In the genomic region with DNA sequence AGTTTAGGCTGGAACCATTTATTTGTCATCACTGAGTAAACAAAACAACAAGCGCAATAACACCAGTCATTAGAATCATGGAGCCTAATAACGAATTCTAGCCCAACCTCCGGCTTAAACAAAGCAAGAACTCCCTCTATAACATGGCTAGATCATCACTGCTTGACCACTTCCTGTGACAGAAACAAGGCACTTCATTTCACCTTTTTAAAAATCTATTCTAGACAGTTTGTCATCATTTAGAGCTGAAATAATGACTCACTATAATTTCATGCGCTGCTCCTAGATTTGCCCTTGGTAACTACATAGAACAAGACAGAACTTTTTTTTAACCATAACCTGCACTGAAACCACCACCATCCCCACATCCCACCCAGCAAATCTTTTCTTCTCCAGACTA, we compare ENCODE assay signal across 12 cellular contexts.
DNase-seq lines count a peak whose midpoint lies in the region; ATAC-seq and TF ChIP-seq lines count a peak whose summit lies in the region.
"Had no signal": no experiment of that assay in that cellular context is flagged by ENCODE, and none has a peak within 500 bp of the region (broad histone marks: within the 10 kb centered on the region; RNA-seq: fewer than 3 reads in every experiment).

No MANE protein-coding gene starts in this region.

- no peak overlapping the region for H3K27ac ChIP-seq in hepatocyte
- H3K27ac ChIP-seq: body of pancreas, prostate gland, stomach had no signal

- H3K79me2 ChIP-seq in hepatocyte, result peaks cover 26% of the 10 kb centered on the region

- peaks cover 8% of the 10 kb centered on the region for H3K36me3 Mint-ChIP-seq in activated CD8-positive, alpha-beta memory T cell treated with anti-CD3 and anti-CD28 coated beads, Interleukin-2, amount 10 ng/mL, durations not matched to agents 7 days and 5 days
- H3K36me3 Mint-ChIP-seq in activated CD4-positive, alpha-beta memory T cell treated with anti-CD3 and anti-CD28 coated beads, Interleukin-2, amount 10 ng/mL, durations not matched to agents 7 days and 5 days (ENCODE audit: low read depth), result peaks cover 28% of the 10 kb centered on the region
- peaks cover 3 to 4% of the 10 kb centered on the region in 2 donors for H3K36me3 Mint-ChIP-seq in stimulated activated naive B cell treated with anti-CD40 and anti-IgM and Interleukin-4, amounts not matched to agents 10 μg/mL and 1 μg/mL and 100 μg/mL, for 72 hours

- no peaks in the 10 kb centered on the region for H3K9me3 ChIP-seq in hepatocyte (ENCODE audit: low read depth)
- H3K9me3 ChIP-seq: body of pancreas, prostate gland, stomach had no signal

- no peaks in the 10 kb centered on the region for H3K4me1 ChIP-seq in hepatocyte (ENCODE audit: insufficient read depth)
- H3K4me1 ChIP-seq: body of pancreas, prostate gland had no signal

- H3K9me3 Mint-ChIP-seq in activated CD8-positive, alpha-beta memory T cell treated with anti-CD3 and anti-CD28 coated beads, Interleukin-2, amount 10 ng/mL, durations not matched to agents 7 days and 5 days (ENCODE audit: low read depth), result no peaks in the 10 kb centered on the region
- H3K9me3 Mint-ChIP-seq in activated CD4-positive, alpha-beta memory T cell treated with anti-CD3 and anti-CD28 coated beads, Interleukin-2, amount 10 ng/mL, durations not matched to agents 7 days and 5 days, result no peaks in the 10 kb centered on the region
- H3K9me3 Mint-ChIP-seq in stimulated activated naive B cell treated with anti-CD40 and anti-IgM and Interleukin-4, amounts not matched to agents 10 μg/mL and 1 μg/mL and 100 μg/mL, for 72 hours, result no peaks in the 10 kb centered on the region

- no peaks in the 10 kb centered on the region for H3K36me3 ChIP-seq in hepatocyte (replicated peaks; ENCODE audit: insufficient read depth, low read depth)
- H3K36me3 ChIP-seq: prostate gland, stomach had no signal

- H3K27me3 ChIP-seq in hepatocyte, result no peaks in the 10 kb centered on the region
- H3K27me3 ChIP-seq: body of pancreas, stomach had no signal

- CTCF ChIA-PET in activated CD8-positive, alpha-beta memory T cell treated with anti-CD3 and anti-CD28 coated beads, Interleukin-2, amount 10 ng/mL, durations not matched to agents 7 days and 5 days (lab: Charles Lee), result interaction anchor here (0.8 to 3.0 kb wide), 5 partner anchors 15 to 83 kb away, joined by 3 to 13 read pairs (median 7); no protein-coding TSS in a partner anchor
- CTCF ChIA-PET in activated CD4-positive, alpha-beta memory T cell treated with anti-CD3 and anti-CD28 coated beads, Interleukin-2, amount 10 ng/mL, durations not matched to agents 7 days and 5 days (lab: Charles Lee), result interaction anchor here (1.1 to 1.6 kb wide), 3 partner anchors 26 to 195 kb away, joined by 3 to 5 read pairs (median 3); partner anchors contain the start of gene OSBPL3

- intact Hi-C loops in cardiac septum (cut with DNase I), result no loop called here

- peak; percentile 85 for ATAC-seq in activated CD8-positive, alpha-beta memory T cell treated with anti-CD3 and anti-CD28 coated beads, Interleukin-2, amount 10 ng/mL, durations not matched to agents 7 days and 5 days
- ATAC-seq in HG03060 (IDR thresholded peaks at IDR 0.05; ENCODE audit: low read depth, unreplicated experiment), result peak; percentile 32
- ATAC-seq in stimulated activated naive B cell treated with anti-CD40 and anti-IgM and Interleukin-4, amounts not matched to agents 10 μg/mL and 1 μg/mL and 100 μg/mL, for 72 hours (replicated peaks), result peak; percentile 54
- ATAC-seq: body of pancreas had no signal

- H3K4me2 ChIP-seq in hepatocyte, result no peak overlapping the region

- H3K9me2 ChIP-seq in hepatocyte (replicated peaks; ENCODE audit: insufficient read depth), result no peaks in the 10 kb centered on the region

- no peaks in the 10 kb centered on the region for H3K27me3 Mint-ChIP-seq in activated CD8-positive, alpha-beta memory T cell treated with anti-CD3 and anti-CD28 coated beads, Interleukin-2, amount 10 ng/mL, durations not matched to agents 7 days and 5 days
- H3K27me3 Mint-ChIP-seq in activated CD4-positive, alpha-beta memory T cell treated with anti-CD3 and anti-CD28 coated beads, Interleukin-2, amount 10 ng/mL, durations not matched to agents 7 days and 5 days, result no peaks in the 10 kb centered on the region
- H3K27me3 Mint-ChIP-seq in stimulated activated naive B cell treated with anti-CD40 and anti-IgM and Interleukin-4, amounts not matched to agents 10 μg/mL and 1 μg/mL and 100 μg/mL, for 72 hours, result no peaks in the 10 kb centered on the region

- no peak overlapping the region for H3K4me3 ChIP-seq in hepatocyte
- H3K4me3 ChIP-seq: body of pancreas, prostate gland, stomach had no signal

- no peak for TF ChIP-seq CTCF in hepatocyte (IDR thresholded peaks at IDR 0.05; ENCODE audit: poor library complexity)

- no peak for DNase-seq in activated CD8-positive, alpha-beta memory T cell treated with anti-CD3 and anti-CD28 coated beads, Interleukin-2, amount 10 ng/mL, durations not matched to agents 7 days and 5 days
- no peak for DNase-seq in activated CD8-positive, alpha-beta memory T cell treated with anti-CD3 and anti-CD28 coated beads, Interleukin-2, amount 50 U/mL, for 48 hours
- DNase-seq in activated CD4-positive, alpha-beta memory T cell treated with anti-CD3 and anti-CD28 coated beads, Interleukin-2, amount 10 ng/mL, durations not matched to agents 7 days and 5 days, result no peak
- no peak for DNase-seq in stimulated activated naive B cell treated with anti-CD40 and anti-IgM and Interleukin-4, amounts not matched to agents 10 μg/mL and 1 μg/mL and 100 μg/mL, for 72 hours
- no peak for DNase-seq in cardiac septum (ENCODE audit: low spot score)
- DNase-seq in stimulated activated CD4-positive, alpha-beta T cell treated with anti-CD3 and anti-CD28 coated beads, Interleukin-2, amount 100 ng/mL, for 48 hours, result no peak
- DNase-seq in hepatocyte (ENCODE audit: low spot score), result no peak
- DNase-seq: body of pancreas, hippocampal formation, stomach had no signal

- H3K4me3 Mint-ChIP-seq in activated CD8-positive, alpha-beta memory T cell treated with anti-CD3 and anti-CD28 coated beads, Interleukin-2, amount 10 ng/mL, durations not matched to agents 7 days and 5 days, result peak overlapping the region; percentile 31
- peak overlapping the region; percentile 2 for H3K4me3 Mint-ChIP-seq in activated CD4-positive, alpha-beta memory T cell treated with anti-CD3 and anti-CD28 coated beads, Interleukin-2, amount 10 ng/mL, durations not matched to agents 7 days and 5 days
- no peak overlapping the region for H3K4me3 Mint-ChIP-seq in stimulated activated naive B cell treated with anti-CD40 and anti-IgM and Interleukin-4, amounts not matched to agents 10 μg/mL and 1 μg/mL and 100 μg/mL, for 72 hours

- POLR2A ChIA-PET in activated CD4-positive, alpha-beta memory T cell treated with anti-CD3 and anti-CD28 coated beads, Interleukin-2, amount 10 ng/mL, durations not matched to agents 7 days and 5 days (lab: Charles Lee), result interaction anchor here (1.0 to 5.3 kb wide), 5 partner anchors 9 to 82 kb away, joined by 4 to 38 read pairs (median 13); partner anchors contain the start of gene OSBPL3

- no peaks in the 10 kb centered on the region for H4K20me1 ChIP-seq in hepatocyte (ENCODE audit: insufficient read depth, poor library complexity, severe bottlenecking)

- peaks cover 78% of the 10 kb centered on the region for H3K4me1 Mint-ChIP-seq in activated CD8-positive, alpha-beta memory T cell treated with anti-CD3 and anti-CD28 coated beads, Interleukin-2, amount 10 ng/mL, durations not matched to agents 7 days and 5 days
- H3K4me1 Mint-ChIP-seq in activated CD4-positive, alpha-beta memory T cell treated with anti-CD3 and anti-CD28 coated beads, Interleukin-2, amount 10 ng/mL, durations not matched to agents 7 days and 5 days, result peaks cover 76% of the 10 kb centered on the region
- H3K4me1 Mint-ChIP-seq in stimulated activated naive B cell treated with anti-CD40 and anti-IgM and Interleukin-4, amounts not matched to agents 10 μg/mL and 1 μg/mL and 100 μg/mL, for 72 hours, result peaks cover 30 to 79% of the 10 kb centered on the region in 2 donors

- H2AFZ ChIP-seq in hepatocyte, result no peak overlapping the region

- H3K27ac Mint-ChIP-seq in activated CD8-positive, alpha-beta memory T cell treated with anti-CD3 and anti-CD28 coated beads, Interleukin-2, amount 10 ng/mL, durations not matched to agents 7 days and 5 days, result peak overlapping the region; percentile 82
- peak overlapping the region; percentile 67 for H3K27ac Mint-ChIP-seq in activated CD4-positive, alpha-beta memory T cell treated with anti-CD3 and anti-CD28 coated beads, Interleukin-2, amount 10 ng/mL, durations not matched to agents 7 days and 5 days
- no peak overlapping the region for H3K27ac Mint-ChIP-seq in stimulated activated naive B cell treated with anti-CD40 and anti-IgM and Interleukin-4, amounts not matched to agents 10 μg/mL and 1 μg/mL and 100 μg/mL, for 72 hours

- 97% methylated on average over 4 of the region's 4 CpGs for WGBS in hepatocyte (ENCODE audit: low lambda C conversion rate, missing lambda C conversion rate)

Comparison
In these comparisons a context has a peak if more than half of its experiments do, and no peak if none do; other contexts are left out.
1. ATAC-seq: peak in every context shown above with its lines; median percentile 85 in activated CD8-positive, alpha-beta memory T cell treated with anti-CD3 and anti-CD28 coated beads, Interleukin-2, amount 10 ng/mL, durations not matched to agents 7 days and 5 days; 54 in stimulated activated naive B cell treated with anti-CD40 and anti-IgM and Interleukin-4, amounts not matched to agents 10 μg/mL and 1 μg/mL and 100 μg/mL, for 72 hours; 32 in HG03060.
2. H3K4me3 Mint-ChIP-seq: peak in activated CD8-positive, alpha-beta memory T cell treated with anti-CD3 and anti-CD28 coated beads, Interleukin-2, amount 10 ng/mL, durations not matched to agents 7 days and 5 days (single experiment) and activated CD4-positive, alpha-beta memory T cell treated with anti-CD3 and anti-CD28 coated beads, Interleukin-2, amount 10 ng/mL, durations not matched to agents 7 days and 5 days (single experiment); none in stimulated activated naive B cell treated with anti-CD40 and anti-IgM and Interleukin-4, amounts not matched to agents 10 μg/mL and 1 μg/mL and 100 μg/mL, for 72 hours (0 of 2).